In the genomic region with DNA sequence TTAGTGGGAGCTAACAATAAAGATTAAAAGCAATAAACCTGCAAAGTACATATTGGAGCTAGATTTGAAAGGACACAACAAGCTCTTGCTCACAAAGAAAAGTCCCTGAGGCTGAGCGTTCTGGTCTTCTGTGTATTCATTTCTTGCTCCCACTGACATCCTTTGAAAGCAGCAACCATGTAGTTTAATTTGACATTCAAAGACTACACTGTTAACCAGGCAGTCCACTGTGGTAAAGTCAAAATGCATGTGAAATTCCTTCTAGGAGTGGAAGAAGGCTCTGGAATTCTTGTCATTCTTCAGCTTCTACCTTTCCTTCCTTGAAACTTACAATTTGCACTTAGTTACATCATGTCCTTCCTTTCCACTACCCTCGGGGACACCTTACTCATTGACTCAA, we compare ENCODE assay signal across 22 cellular contexts.
"Had no signal": no experiment of that assay in that cellular context is flagged by ENCODE, and none has a peak within 500 bp of the region (broad histone marks: within the 10 kb centered on the region; RNA-seq: fewer than 3 reads in every experiment).

No MANE protein-coding gene starts in this region.

- H3K4me3 ChIP-seq: adrenal gland, body of pancreas, coronary artery, esophagus squamous epithelium, mucosa of descending colon, tibial nerve, vagina had no signal

- FAIRE-seq: islet of Langerhans had no signal

- H3K36me3 Mint-ChIP-seq: activated CD4-positive, alpha-beta memory T cell treated with anti-CD3 and anti-CD28 coated beads for 36 hours; activated CD8-positive, alpha-beta memory T cell treated with anti-CD3 and anti-CD28 coated beads, Interleukin-2, amount 10 ng/mL, durations not matched to agents 7 days and 5 days; activated naive CD4-positive, alpha-beta T cell treated with anti-CD3 and anti-CD28 coated beads, Interleukin-2, amount 50 U/mL, for 24 hours; naive thymus-derived CD4-positive, alpha-beta T cell had no signal

- H3K36me3 ChIP-seq: adrenal gland, esophagus squamous epithelium, tibial nerve, vagina had no signal

- H3K27me3 ChIP-seq: adrenal gland, body of pancreas, esophagus squamous epithelium, tibial nerve, vagina had no signal

- H2AFZ ChIP-seq: parathyroid adenoma had no signal

- H3K27me3 Mint-ChIP-seq: activated CD4-positive, alpha-beta memory T cell treated with anti-CD3 and anti-CD28 coated beads for 36 hours; activated CD8-positive, alpha-beta memory T cell treated with anti-CD3 and anti-CD28 coated beads, Interleukin-2, amount 10 ng/mL, durations not matched to agents 7 days and 5 days; activated naive CD4-positive, alpha-beta T cell treated with anti-CD3 and anti-CD28 coated beads, Interleukin-2, amount 50 U/mL, for 24 hours; naive thymus-derived CD4-positive, alpha-beta T cell had no signal

- DNase-seq: activated CD4-positive, alpha-beta memory T cell treated with anti-CD3 and anti-CD28 coated beads for 36 hours; activated CD8-positive, alpha-beta memory T cell treated with anti-CD3 and anti-CD28 coated beads, Interleukin-2, amount 10 ng/mL, durations not matched to agents 7 days and 5 days; activated effector memory CD4-positive, alpha-beta T cell treated with anti-CD3 and anti-CD28 coated beads, Interleukin-2, amount 50 U/mL, for 16 hours; activated T-cell treated with anti-CD3 and anti-CD28 coated beads, Interleukin-2, amount 50 U/mL, for 4 hours; adrenal gland; body of pancreas; central memory CD4-positive, alpha-beta T cell; esophagus squamous epithelium; mucosa of descending colon; naive thymus-derived CD4-positive, alpha-beta T cell; stimulated activated CD4-positive, alpha-beta T cell treated with anti-CD3 and anti-CD28 coated beads, Interleukin-15, amount 100 ng/mL, for 24 hours; stimulated activated CD4-positive, alpha-beta T cell treated with anti-CD3 and anti-CD28 coated beads, Interleukin-4, amount 100 ng/mL, for 1 hour; stimulated activated naive CD4-positive, alpha-beta T cell treated with Interleukin-2 at 50 U/mL for 16 hours; substantia nigra; T-helper 1 cell; T1000 had no signal

- H3K9ac ChIP-seq: parathyroid adenoma had no signal

- H3K4me1 ChIP-seq: adrenal gland, body of pancreas, parathyroid adenoma had no signal

- H3K27ac Mint-ChIP-seq: activated CD4-positive, alpha-beta memory T cell treated with anti-CD3 and anti-CD28 coated beads for 36 hours; activated CD8-positive, alpha-beta memory T cell treated with anti-CD3 and anti-CD28 coated beads, Interleukin-2, amount 10 ng/mL, durations not matched to agents 7 days and 5 days; activated naive CD4-positive, alpha-beta T cell treated with anti-CD3 and anti-CD28 coated beads, Interleukin-2, amount 50 U/mL, for 24 hours; naive thymus-derived CD4-positive, alpha-beta T cell had no signal

- H3K27ac ChIP-seq: adrenal gland, body of pancreas, coronary artery, esophagus squamous epithelium, parathyroid adenoma, tibial nerve, vagina had no signal

- H3K9me3 ChIP-seq: adrenal gland, body of pancreas, esophagus squamous epithelium, mucosa of descending colon, vagina had no signal

- H3K4me3 Mint-ChIP-seq: activated CD4-positive, alpha-beta memory T cell treated with anti-CD3 and anti-CD28 coated beads for 36 hours; activated CD8-positive, alpha-beta memory T cell treated with anti-CD3 and anti-CD28 coated beads, Interleukin-2, amount 10 ng/mL, durations not matched to agents 7 days and 5 days; activated naive CD4-positive, alpha-beta T cell treated with anti-CD3 and anti-CD28 coated beads, Interleukin-2, amount 50 U/mL, for 24 hours; activated T-cell treated with anti-CD3 and anti-CD28 coated beads, Interleukin-2, amount 50 U/mL, for 4 hours; naive thymus-derived CD4-positive, alpha-beta T cell had no signal

- H3K79me2 ChIP-seq: parathyroid adenoma had no signal

- H3K4me1 Mint-ChIP-seq: activated CD8-positive, alpha-beta memory T cell treated with anti-CD3 and anti-CD28 coated beads, Interleukin-2, amount 10 ng/mL, durations not matched to agents 7 days and 5 days; activated naive CD4-positive, alpha-beta T cell treated with anti-CD3 and anti-CD28 coated beads, Interleukin-2, amount 50 U/mL, for 24 hours; naive thymus-derived CD4-positive, alpha-beta T cell had no signal
